In genomic region chr2:168596881-168597280, GRCh38 we compare ENCODE assay signal across 1 cellular context.
TF ChIP-seq lines count a peak whose summit lies in the region.

No MANE protein-coding gene starts in this region.

TF ChIP-seq in IMR-90, 13 proteins besides CTCF, POLR2A, EP300 and RAD21:
- TF ChIP-seq BHLHE40 (IDR thresholded peaks at IDR 0.05; ENCODE audit: low read depth, low read length) (no peak), MAFK (IDR thresholded peaks at IDR 0.05; ENCODE audit: low read depth, low read length) (no peak), RFX5 (IDR thresholded peaks at IDR 0.05; ENCODE audit: low read depth, low read length) (no peak), RCOR1 (IDR thresholded peaks at IDR 0.05; ENCODE audit: insufficient replicate concordance, low read length) (no peak)
TF ChIP-seq in IMR-90: peak in this region for 0.
